Comparison of ENCODE assay signal across 1 cellular context in the genomic region with DNA sequence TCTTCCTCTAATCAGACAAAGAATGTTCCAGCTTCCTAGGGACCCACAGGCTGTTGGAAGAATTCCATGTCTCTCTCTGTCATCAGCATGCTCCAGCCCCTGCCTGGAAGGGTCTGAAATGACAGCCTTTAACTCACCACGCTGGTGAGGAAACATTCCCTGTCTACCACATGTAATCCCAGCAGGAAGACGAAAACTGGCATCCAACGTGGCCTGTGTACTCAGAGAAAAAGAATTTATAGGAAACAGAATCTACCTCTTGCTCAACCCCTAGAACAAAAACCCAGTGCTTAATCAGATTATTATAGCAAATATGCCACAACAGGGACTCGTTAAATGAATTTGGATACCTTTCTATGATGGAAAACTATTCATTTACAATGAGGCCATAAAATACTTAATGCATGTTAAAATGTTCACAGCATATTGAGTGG.
TF ChIP-seq lines count a peak whose summit lies in the region.

No MANE protein-coding gene starts in this region.

TF ChIP-seq in HEK293, 187 proteins besides CTCF, POLR2A, EP300 and RAD21 (continued from another document and continues in another):
- TF ChIP-seq, protein P1, sequence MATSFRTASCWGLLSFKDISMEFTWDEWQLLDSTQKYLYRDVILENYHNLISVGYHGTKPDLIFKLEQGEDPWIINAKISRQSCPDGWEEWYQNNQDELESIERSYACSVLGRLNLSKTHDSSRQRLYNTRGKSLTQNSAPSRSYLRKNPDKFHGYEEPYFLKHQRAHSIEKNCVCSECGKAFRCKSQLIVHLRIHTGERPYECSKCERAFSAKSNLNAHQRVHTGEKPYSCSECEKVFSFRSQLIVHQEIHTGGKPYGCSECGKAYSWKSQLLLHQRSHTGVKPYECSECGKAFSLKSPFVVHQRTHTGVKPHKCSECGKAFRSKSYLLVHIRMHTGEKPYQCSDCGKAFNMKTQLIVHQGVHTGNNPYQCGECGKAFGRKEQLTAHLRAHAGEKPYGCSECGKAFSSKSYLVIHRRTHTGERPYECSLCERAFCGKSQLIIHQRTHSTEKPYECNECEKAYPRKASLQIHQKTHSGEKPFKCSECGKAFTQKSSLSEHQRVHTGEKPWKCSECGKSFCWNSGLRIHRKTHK (tag by site-specific recombination; IDR thresholded peaks at IDR 0.05) = no peak
- TF ChIP-seq, protein P2, sequence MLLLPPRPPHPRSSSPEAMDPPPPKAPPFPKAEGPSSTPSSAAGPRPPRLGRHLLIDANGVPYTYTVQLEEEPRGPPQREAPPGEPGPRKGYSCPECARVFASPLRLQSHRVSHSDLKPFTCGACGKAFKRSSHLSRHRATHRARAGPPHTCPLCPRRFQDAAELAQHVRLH (tag by site-specific recombination; IDR thresholded peaks at IDR 0.05) = peak; percentile 96
- TF ChIP-seq ZNF560 (tag by site-specific recombination; IDR thresholded peaks at IDR 0.05; ENCODE audit: borderline replicate concordance) (no peak), ZBTB1 (tag by site-specific recombination; IDR thresholded peaks at IDR 0.05) (peak; percentile 50; the same call in 1 of the 2 replicates), SETDB1 (IDR thresholded peaks at IDR 0.05; ENCODE audit: insufficient read length, low read length) (no peak), ZNF514 (tag by site-specific recombination; IDR thresholded peaks at IDR 0.05) (no peak), ZNF792 (tag by site-specific recombination; IDR thresholded peaks at IDR 0.05) (peak; percentile 53; the same call in 1 of the 2 replicates), ZBTB17 (tag by site-specific recombination; IDR thresholded peaks at IDR 0.05) (peak; percentile 29; the same call in 1 of the 2 replicates), ZNF785 (tag by site-specific recombination; IDR thresholded peaks at IDR 0.05) (no peak), KLF7 (tag by site-specific recombination; IDR thresholded peaks at IDR 0.05; ENCODE audit: borderline replicate concordance) (no peak), ZNF610 (tag by site-specific recombination; IDR thresholded peaks at IDR 0.05; ENCODE audit: borderline replicate concordance) (0 out of 2 replicates have a peak, but pooled peaks have one; percentile 18), HOXC10 (CRISPR knock-in tag; IDR thresholded peaks at IDR 0.05) (no peak), PRDM1 (tag by site-specific recombination; IDR thresholded peaks at IDR 0.05) (no peak), ZNF585B (tag by site-specific recombination; IDR thresholded peaks at IDR 0.05) (no peak), ZNF10 (tag by site-specific recombination; IDR thresholded peaks at IDR 0.05) (peak; percentile 80), ZNF157 (tag by site-specific recombination; IDR thresholded peaks at IDR 0.05) (no peak), REPIN1 (tag by site-specific recombination; IDR thresholded peaks at IDR 0.05; ENCODE audit: low read depth) (no peak), ZFP41 (tag by site-specific recombination; IDR thresholded peaks at IDR 0.05; ENCODE audit: borderline replicate concordance) (no peak), ZNF654 (tag by site-specific recombination; IDR thresholded peaks at IDR 0.05; ENCODE audit: low read depth) (no peak), ZNF521 (tag by site-specific recombination; IDR thresholded peaks at IDR 0.05) (no peak), GLI4 (tag by site-specific recombination; IDR thresholded peaks at IDR 0.05) (no peak), HOXD13 (CRISPR knock-in tag; IDR thresholded peaks at IDR 0.05; ENCODE audit: borderline replicate concordance) (no peak), ZXDB (tag by site-specific recombination; IDR thresholded peaks at IDR 0.05) (peak; percentile 75; the same call in 1 of the 2 replicates), ZFP69B (tag by site-specific recombination; IDR thresholded peaks at IDR 0.05) (peak; percentile 83), MZF1 (tag by site-specific recombination; IDR thresholded peaks at IDR 0.05; ENCODE audit: borderline replicate concordance) (no peak; the same call in 1 of the 2 replicates), ZNF664 (tag by site-specific recombination; IDR thresholded peaks at IDR 0.05) (peak; percentile 57; the same call in 1 of the 2 replicates), KLF10 (tag by site-specific recombination; IDR thresholded peaks at IDR 0.05) (peak; percentile 39; the same call in 1 of the 2 replicates), ZNF777 (tag by site-specific recombination; IDR thresholded peaks at IDR 0.05; ENCODE audit: borderline replicate concordance) (no peak), ZNF747 (tag by site-specific recombination; IDR thresholded peaks at IDR 0.05) (no peak), ZEB2 (tag by site-specific recombination; IDR thresholded peaks at IDR 0.05) (0 out of 2 replicates have a peak, but pooled peaks have one; percentile 38), ZBTB48 (tag by site-specific recombination; IDR thresholded peaks at IDR 0.05) (peak; percentile 83), ZNF23 (tag by site-specific recombination; IDR thresholded peaks at IDR 0.05; ENCODE audit: borderline replicate concordance) (no peak), ZNF658 (tag by site-specific recombination; IDR thresholded peaks at IDR 0.05) (no peak), IKZF3 (tag by site-specific recombination; IDR thresholded peaks at IDR 0.05) (0 out of 2 replicates have a peak, but pooled peaks have one; percentile 29), ZNF530 (tag by site-specific recombination; IDR thresholded peaks at IDR 0.05; ENCODE audit: low read depth) (no peak), OSR2 (tag by site-specific recombination; IDR thresholded peaks at IDR 0.05) (peak; percentile 81), ZNF660 (tag by site-specific recombination; IDR thresholded peaks at IDR 0.05) (peak; percentile 58), HOXA7 (CRISPR knock-in tag; IDR thresholded peaks at IDR 0.05; ENCODE audit: borderline replicate concordance) (no peak), SP3 (tag by site-specific recombination; IDR thresholded peaks at IDR 0.05) (no peak), SP7 (tag by site-specific recombination; IDR thresholded peaks at IDR 0.05) (peak; percentile 97), ZNF350 (tag by site-specific recombination; IDR thresholded peaks at IDR 0.05) (no peak), MEIS1 (CRISPR knock-in tag; IDR thresholded peaks at IDR 0.05; ENCODE audit: borderline replicate concordance) (no peak), ZNF548 (tag by site-specific recombination; IDR thresholded peaks at IDR 0.05) (no peak), OVOL3 (tag by site-specific recombination; IDR thresholded peaks at IDR 0.05) (peak; percentile 76; the same call in 1 of the 2 replicates), ZIC2 (tag by site-specific recombination; IDR thresholded peaks at IDR 0.05) (peak; percentile 83), ZNF248 (tag by site-specific recombination; IDR thresholded peaks at IDR 0.05) (no peak), GLIS2 (tag by site-specific recombination; IDR thresholded peaks at IDR 0.05) (no peak)
- TF ChIP-seq, protein P3, sequence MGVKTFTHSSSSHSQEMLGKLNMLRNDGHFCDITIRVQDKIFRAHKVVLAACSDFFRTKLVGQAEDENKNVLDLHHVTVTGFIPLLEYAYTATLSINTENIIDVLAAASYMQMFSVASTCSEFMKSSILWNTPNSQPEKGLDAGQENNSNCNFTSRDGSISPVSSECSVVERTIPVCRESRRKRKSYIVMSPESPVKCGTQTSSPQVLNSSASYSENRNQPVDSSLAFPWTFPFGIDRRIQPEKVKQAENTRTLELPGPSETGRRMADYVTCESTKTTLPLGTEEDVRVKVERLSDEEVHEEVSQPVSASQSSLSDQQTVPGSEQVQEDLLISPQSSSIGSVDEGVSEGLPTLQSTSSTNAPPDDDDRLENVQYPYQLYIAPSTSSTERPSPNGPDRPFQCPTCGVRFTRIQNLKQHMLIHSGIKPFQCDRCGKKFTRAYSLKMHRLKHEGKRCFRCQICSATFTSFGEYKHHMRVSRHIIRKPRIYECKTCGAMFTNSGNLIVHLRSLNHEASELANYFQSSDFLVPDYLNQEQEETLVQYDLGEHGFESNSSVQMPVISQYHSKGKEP (tag by site-specific recombination; IDR thresholded peaks at IDR 0.05) = peak; percentile 81
- TF ChIP-seq, protein P4, sequence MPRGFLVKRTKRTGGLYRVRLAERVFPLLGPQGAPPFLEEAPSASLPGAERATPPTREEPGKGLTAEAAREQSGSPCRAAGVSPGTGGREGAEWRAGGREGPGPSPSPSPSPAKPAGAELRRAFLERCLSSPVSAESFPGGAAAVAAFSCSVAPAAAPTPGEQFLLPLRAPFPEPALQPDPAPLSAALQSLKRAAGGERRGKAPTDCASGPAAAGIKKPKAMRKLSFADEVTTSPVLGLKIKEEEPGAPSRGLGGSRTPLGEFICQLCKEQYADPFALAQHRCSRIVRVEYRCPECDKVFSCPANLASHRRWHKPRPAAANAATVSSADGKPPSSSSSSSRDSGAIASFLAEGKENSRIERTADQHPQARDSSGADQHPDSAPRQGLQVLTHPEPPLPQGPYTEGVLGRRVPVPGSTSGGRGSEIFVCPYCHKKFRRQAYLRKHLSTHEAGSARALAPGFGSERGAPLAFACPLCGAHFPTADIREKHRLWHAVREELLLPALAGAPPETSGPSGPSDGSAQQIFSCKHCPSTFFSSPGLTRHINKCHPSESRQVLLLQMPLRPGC (tag by site-specific recombination; IDR thresholded peaks at IDR 0.05) = peak; percentile 66
- TF ChIP-seq, protein P5, sequence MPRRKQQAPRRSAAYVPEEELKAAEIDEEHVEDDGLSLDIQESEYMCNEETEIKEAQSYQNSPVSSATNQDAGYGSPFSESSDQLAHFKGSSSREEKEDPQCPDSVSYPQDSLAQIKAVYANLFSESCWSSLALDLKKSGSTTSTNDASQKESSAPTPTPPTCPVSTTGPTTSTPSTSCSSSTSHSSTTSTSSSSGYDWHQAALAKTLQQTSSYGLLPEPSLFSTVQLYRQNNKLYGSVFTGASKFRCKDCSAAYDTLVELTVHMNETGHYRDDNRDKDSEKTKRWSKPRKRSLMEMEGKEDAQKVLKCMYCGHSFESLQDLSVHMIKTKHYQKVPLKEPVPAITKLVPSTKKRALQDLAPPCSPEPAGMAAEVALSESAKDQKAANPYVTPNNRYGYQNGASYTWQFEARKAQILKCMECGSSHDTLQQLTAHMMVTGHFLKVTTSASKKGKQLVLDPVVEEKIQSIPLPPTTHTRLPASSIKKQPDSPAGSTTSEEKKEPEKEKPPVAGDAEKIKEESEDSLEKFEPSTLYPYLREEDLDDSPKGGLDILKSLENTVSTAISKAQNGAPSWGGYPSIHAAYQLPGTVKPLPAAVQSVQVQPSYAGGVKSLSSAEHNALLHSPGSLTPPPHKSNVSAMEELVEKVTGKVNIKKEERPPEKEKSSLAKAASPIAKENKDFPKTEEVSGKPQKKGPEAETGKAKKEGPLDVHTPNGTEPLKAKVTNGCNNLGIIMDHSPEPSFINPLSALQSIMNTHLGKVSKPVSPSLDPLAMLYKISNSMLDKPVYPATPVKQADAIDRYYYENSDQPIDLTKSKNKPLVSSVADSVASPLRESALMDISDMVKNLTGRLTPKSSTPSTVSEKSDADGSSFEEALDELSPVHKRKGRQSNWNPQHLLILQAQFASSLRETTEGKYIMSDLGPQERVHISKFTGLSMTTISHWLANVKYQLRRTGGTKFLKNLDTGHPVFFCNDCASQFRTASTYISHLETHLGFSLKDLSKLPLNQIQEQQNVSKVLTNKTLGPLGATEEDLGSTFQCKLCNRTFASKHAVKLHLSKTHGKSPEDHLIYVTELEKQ (tag by site-specific recombination; IDR thresholded peaks at IDR 0.05; ENCODE audit: borderline replicate concordance) = peak; percentile 71
- TF ChIP-seq, protein P6, sequence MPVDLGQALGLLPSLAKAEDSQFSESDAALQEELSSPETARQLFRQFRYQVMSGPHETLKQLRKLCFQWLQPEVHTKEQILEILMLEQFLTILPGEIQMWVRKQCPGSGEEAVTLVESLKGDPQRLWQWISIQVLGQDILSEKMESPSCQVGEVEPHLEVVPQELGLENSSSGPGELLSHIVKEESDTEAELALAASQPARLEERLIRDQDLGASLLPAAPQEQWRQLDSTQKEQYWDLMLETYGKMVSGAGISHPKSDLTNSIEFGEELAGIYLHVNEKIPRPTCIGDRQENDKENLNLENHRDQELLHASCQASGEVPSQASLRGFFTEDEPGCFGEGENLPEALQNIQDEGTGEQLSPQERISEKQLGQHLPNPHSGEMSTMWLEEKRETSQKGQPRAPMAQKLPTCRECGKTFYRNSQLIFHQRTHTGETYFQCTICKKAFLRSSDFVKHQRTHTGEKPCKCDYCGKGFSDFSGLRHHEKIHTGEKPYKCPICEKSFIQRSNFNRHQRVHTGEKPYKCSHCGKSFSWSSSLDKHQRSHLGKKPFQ (tag by site-specific recombination; IDR thresholded peaks at IDR 0.05) = 0 out of 2 replicates have a peak, but pooled peaks have one; percentile 60
- TF ChIP-seq, protein P7, sequence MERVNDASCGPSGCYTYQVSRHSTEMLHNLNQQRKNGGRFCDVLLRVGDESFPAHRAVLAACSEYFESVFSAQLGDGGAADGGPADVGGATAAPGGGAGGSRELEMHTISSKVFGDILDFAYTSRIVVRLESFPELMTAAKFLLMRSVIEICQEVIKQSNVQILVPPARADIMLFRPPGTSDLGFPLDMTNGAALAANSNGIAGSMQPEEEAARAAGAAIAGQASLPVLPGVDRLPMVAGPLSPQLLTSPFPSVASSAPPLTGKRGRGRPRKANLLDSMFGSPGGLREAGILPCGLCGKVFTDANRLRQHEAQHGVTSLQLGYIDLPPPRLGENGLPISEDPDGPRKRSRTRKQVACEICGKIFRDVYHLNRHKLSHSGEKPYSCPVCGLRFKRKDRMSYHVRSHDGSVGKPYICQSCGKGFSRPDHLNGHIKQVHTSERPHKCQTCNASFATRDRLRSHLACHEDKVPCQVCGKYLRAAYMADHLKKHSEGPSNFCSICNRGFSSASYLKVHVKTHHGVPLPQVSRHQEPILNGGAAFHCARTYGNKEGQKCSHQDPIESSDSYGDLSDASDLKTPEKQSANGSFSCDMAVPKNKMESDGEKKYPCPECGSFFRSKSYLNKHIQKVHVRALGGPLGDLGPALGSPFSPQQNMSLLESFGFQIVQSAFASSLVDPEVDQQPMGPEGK (tag by site-specific recombination; IDR thresholded peaks at IDR 0.05) = no peak
- TF ChIP-seq, protein P8, sequence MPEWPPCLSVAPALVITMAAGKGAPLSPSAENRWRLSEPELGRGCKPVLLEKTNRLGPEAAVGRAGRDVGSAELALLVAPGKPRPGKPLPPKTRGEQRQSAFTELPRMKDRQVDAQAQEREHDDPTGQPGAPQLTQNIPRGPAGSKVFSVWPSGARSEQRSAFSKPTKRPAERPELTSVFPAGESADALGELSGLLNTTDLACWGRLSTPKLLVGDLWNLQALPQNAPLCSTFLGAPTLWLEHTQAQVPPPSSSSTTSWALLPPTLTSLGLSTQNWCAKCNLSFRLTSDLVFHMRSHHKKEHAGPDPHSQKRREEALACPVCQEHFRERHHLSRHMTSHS (tag by site-specific recombination; IDR thresholded peaks at IDR 0.05) = peak; percentile 69; the same call in 1 of the 2 replicates
- TF ChIP-seq, protein P9, sequence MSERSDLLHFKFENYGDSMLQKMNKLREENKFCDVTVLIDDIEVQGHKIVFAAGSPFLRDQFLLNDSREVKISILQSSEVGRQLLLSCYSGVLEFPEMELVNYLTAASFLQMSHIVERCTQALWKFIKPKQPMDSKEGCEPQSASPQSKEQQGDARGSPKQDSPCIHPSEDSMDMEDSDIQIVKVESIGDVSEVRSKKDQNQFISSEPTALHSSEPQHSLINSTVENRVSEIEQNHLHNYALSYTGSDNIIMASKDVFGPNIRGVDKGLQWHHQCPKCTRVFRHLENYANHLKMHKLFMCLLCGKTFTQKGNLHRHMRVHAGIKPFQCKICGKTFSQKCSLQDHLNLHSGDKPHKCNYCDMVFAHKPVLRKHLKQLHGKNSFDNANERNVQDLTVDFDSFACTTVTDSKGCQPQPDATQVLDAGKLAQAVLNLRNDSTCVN (tag by site-specific recombination; optimal IDR thresholded peaks at IDR 0.05) = no peak
